1 cellular context compared by ENCODE assay signal in the genomic region with DNA sequence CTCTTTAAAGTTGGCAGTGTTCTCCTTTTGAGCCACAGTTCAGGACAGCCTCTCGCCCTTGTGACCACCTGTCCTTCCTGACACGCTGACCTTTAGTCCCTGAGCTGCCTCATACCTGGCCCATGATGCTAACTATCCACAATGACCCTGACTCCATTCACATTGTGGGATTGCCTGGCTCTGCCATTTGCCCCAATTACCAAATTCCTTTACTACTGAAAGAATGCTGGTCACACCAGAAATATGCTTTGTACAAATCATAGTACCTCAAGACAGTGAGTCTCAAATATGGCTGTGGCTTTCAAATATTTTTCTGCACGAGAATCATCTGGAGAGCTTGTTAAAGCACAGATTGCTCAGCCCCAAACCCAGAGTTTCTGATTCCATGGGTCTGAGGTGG.
TF ChIP-seq lines count a peak whose summit lies in the region.

No MANE protein-coding gene starts in this region.

TF ChIP-seq in liver, 16 proteins besides CTCF, POLR2A, EP300 and RAD21:
- TF ChIP-seq FOXA2 (IDR thresholded peaks at IDR 0.05), result peak; percentile 17
- TF ChIP-seq, protein P1, sequence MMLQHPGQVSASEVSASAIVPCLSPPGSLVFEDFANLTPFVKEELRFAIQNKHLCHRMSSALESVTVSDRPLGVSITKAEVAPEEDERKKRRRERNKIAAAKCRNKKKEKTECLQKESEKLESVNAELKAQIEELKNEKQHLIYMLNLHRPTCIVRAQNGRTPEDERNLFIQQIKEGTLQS (IDR thresholded peaks at IDR 0.05), result peak; percentile 12
- TF ChIP-seq, protein P2, sequence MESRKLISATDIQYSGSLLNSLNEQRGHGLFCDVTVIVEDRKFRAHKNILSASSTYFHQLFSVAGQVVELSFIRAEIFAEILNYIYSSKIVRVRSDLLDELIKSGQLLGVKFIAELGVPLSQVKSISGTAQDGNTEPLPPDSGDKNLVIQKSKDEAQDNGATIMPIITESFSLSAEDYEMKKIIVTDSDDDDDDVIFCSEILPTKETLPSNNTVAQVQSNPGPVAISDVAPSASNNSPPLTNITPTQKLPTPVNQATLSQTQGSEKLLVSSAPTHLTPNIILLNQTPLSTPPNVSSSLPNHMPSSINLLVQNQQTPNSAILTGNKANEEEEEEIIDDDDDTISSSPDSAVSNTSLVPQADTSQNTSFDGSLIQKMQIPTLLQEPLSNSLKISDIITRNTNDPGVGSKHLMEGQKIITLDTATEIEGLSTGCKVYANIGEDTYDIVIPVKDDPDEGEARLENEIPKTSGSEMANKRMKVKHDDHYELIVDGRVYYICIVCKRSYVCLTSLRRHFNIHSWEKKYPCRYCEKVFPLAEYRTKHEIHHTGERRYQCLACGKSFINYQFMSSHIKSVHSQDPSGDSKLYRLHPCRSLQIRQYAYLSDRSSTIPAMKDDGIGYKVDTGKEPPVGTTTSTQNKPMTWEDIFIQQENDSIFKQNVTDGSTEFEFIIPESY (IDR thresholded peaks at IDR 0.05), result peak; percentile 56
- no peak for TF ChIP-seq FOXA1 (IDR thresholded peaks at IDR 0.05)
- TF ChIP-seq SP1 (IDR thresholded peaks at IDR 0.05), result peak; percentile 93
- TF ChIP-seq HNF4G (IDR thresholded peaks at IDR 0.05), result peak; percentile 71
- TF ChIP-seq, protein P3, sequence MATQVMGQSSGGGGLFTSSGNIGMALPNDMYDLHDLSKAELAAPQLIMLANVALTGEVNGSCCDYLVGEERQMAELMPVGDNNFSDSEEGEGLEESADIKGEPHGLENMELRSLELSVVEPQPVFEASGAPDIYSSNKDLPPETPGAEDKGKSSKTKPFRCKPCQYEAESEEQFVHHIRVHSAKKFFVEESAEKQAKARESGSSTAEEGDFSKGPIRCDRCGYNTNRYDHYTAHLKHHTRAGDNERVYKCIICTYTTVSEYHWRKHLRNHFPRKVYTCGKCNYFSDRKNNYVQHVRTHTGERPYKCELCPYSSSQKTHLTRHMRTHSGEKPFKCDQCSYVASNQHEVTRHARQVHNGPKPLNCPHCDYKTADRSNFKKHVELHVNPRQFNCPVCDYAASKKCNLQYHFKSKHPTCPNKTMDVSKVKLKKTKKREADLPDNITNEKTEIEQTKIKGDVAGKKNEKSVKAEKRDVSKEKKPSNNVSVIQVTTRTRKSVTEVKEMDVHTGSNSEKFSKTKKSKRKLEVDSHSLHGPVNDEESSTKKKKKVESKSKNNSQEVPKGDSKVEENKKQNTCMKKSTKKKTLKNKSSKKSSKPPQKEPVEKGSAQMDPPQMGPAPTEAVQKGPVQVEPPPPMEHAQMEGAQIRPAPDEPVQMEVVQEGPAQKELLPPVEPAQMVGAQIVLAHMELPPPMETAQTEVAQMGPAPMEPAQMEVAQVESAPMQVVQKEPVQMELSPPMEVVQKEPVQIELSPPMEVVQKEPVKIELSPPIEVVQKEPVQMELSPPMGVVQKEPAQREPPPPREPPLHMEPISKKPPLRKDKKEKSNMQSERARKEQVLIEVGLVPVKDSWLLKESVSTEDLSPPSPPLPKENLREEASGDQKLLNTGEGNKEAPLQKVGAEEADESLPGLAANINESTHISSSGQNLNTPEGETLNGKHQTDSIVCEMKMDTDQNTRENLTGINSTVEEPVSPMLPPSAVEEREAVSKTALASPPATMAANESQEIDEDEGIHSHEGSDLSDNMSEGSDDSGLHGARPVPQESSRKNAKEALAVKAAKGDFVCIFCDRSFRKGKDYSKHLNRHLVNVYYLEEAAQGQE (IDR thresholded peaks at IDR 0.05), result peak; percentile 28
- TF ChIP-seq NR2F2 (IDR thresholded peaks at IDR 0.05), result peak; percentile 69
- peak in 1 of 2 donors; percentile 36 for TF ChIP-seq GABPA (IDR thresholded peaks at IDR 0.05 in 1 of 2, conservative IDR thresholded peaks at IDR 0.05 in 1 of 2)
- no peak for TF ChIP-seq EGR1 (IDR thresholded peaks at IDR 0.05; ENCODE audit: low read depth in 2 of 2)
- TF ChIP-seq, protein P4, sequence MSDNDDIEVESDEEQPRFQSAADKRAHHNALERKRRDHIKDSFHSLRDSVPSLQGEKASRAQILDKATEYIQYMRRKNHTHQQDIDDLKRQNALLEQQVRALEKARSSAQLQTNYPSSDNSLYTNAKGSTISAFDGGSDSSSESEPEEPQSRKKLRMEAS (IDR thresholded peaks at IDR 0.05), result peak; percentile 83
- no peak for TF ChIP-seq TAF1 (conservative IDR thresholded peaks at IDR 0.05)
- TF ChIP-seq JUND (IDR thresholded peaks at IDR 0.05), result peak in 1 of 2 donors; percentile 79
- peak; percentile 92 to 97 for TF ChIP-seq RXRA (IDR thresholded peaks at IDR 0.05)
- TF ChIP-seq YY1 (IDR thresholded peaks at IDR 0.05), result peak; percentile 86
- peak; percentile 89 to 93 for TF ChIP-seq HNF4A (conservative IDR thresholded peaks at IDR 0.05)
TF ChIP-seq in liver: peak in this region for 13.
